In genomic region chr10:98391065-98391464, GRCh38 we compare ENCODE assay signal across 13 cellular contexts. TPM values are rescaled to one million over a fixed set of nuclear protein-coding genes. Genes with fewer than 3 reads are reported as not detected.
DNase-seq lines count a peak whose midpoint lies in the region; ATAC-seq and TF ChIP-seq lines count a peak whose summit lies in the region.
"Had no signal": no experiment of that assay in that cellular context is flagged by ENCODE, and none has a peak within 500 bp of the region (broad histone marks: within the 10 kb centered on the region; RNA-seq: fewer than 3 reads in every experiment).

No MANE protein-coding gene starts in this region.

- H3K9me3 ChIP-seq in naive thymus-derived CD4-positive, alpha-beta T cell (ENCODE audit: control insufficient read depth in 2 of 3, low read length in 3 of 3), result no peaks in the 10 kb centered on the region
- H3K9me3 ChIP-seq: body of pancreas, HAP-1 had no signal

- peaks cover 24% of the 10 kb centered on the region for H3K4me1 Mint-ChIP-seq in activated CD4-positive, alpha-beta T cell treated with anti-CD3 and anti-CD28 coated beads, Interleukin-2, amount 10 ng/mL, durations not matched to agents 7 days and 5 days
- H3K4me1 Mint-ChIP-seq in naive thymus-derived CD4-positive, alpha-beta T cell, result peaks cover 17 to 42% (median 34%) of the 10 kb centered on the region in 7 donors
- H3K4me1 Mint-ChIP-seq in nephron progenitor cell, result peaks cover 26% of the 10 kb centered on the region

- ATAC-seq in HG02852 (IDR thresholded peaks at IDR 0.05; ENCODE audit: unreplicated experiment), result peak; percentile 76
- ATAC-seq in naive thymus-derived CD4-positive, alpha-beta T cell, result peak; percentile 55

- H3K4me1 ChIP-seq in naive thymus-derived CD4-positive, alpha-beta T cell (ENCODE audit: control insufficient read depth in 2 of 2, insufficient read depth in 2 of 2, low read length in 2 of 2), result peaks cover 15 to 25% of the 10 kb centered on the region in 2 donors
- H3K4me1 ChIP-seq: body of pancreas, HAP-1, parathyroid adenoma had no signal

- TF ChIP-seq CTCF in RWPE1 (conservative IDR thresholded peaks at IDR 0.05; ENCODE audit: low read depth), result no peak
- TF ChIP-seq CTCF in nephron progenitor cell (IDR thresholded peaks at IDR 0.05), result no peak

- H3K27ac ChIP-seq in RWPE1, result 0 out of 2 replicates have a peak overlapping the region, but pooled peaks have one; percentile 57
- H3K27ac ChIP-seq in naive thymus-derived CD4-positive, alpha-beta T cell (ENCODE audit: low read depth, low read length), result no peak overlapping the region
- H3K27ac ChIP-seq: body of pancreas, parathyroid adenoma, SK-N-MC had no signal

- no peaks in the 10 kb centered on the region for H3K9me3 Mint-ChIP-seq in activated CD4-positive, alpha-beta T cell treated with anti-CD3 and anti-CD28 coated beads, Interleukin-2, amount 10 ng/mL, durations not matched to agents 7 days and 5 days
- H3K9me3 Mint-ChIP-seq in naive thymus-derived CD4-positive, alpha-beta T cell, result peaks cover 0 to 1% (median 0%) of the 10 kb centered on the region in 11 donors
- no peaks in the 10 kb centered on the region for H3K9me3 Mint-ChIP-seq in nephron progenitor cell

- peak overlapping the region; percentile 40 for H3K4me3 Mint-ChIP-seq in activated CD4-positive, alpha-beta T cell treated with anti-CD3 and anti-CD28 coated beads, Interleukin-2, amount 10 ng/mL, durations not matched to agents 7 days and 5 days
- peak overlapping the region in 9 of 10 donors; percentile 38 to 86 (median 61) for H3K4me3 Mint-ChIP-seq in naive thymus-derived CD4-positive, alpha-beta T cell
- no peak overlapping the region for H3K4me3 Mint-ChIP-seq in nephron progenitor cell

- no peaks in the 10 kb centered on the region for H3K36me3 Mint-ChIP-seq in activated CD4-positive, alpha-beta T cell treated with anti-CD3 and anti-CD28 coated beads, Interleukin-2, amount 10 ng/mL, durations not matched to agents 7 days and 5 days (ENCODE audit: low read depth)
- H3K36me3 Mint-ChIP-seq in naive thymus-derived CD4-positive, alpha-beta T cell, result peaks cover 1 to 37% (median 19%) of the 10 kb centered on the region in 5 donors
- H3K36me3 Mint-ChIP-seq in nephron progenitor cell (ENCODE audit: low read depth), result no peaks in the 10 kb centered on the region

- peak; percentile 10 for DNase-seq in activated CD4-positive, alpha-beta T cell treated with anti-CD3 and anti-CD28 coated beads, Interleukin-2, amount 10 ng/mL, durations not matched to agents 7 days and 5 days
- no peak for DNase-seq in activated CD4-positive, alpha-beta T cell treated with anti-CD3 and anti-CD28 coated beads for 4 hours
- DNase-seq in RWPE1 (ENCODE audit: low spot score), result no peak
- DNase-seq in naive thymus-derived CD4-positive, alpha-beta T cell, result no peak
- no peak for DNase-seq in putamen (ENCODE audit: low spot score)
- DNase-seq in NCI-H2081 treated with DMSO at 0.1 percent for 48 hours (lab: John Stamatoyannopoulos, UW), result no peak
- DNase-seq in nephron progenitor cell, result no peak

- POLR2A ChIA-PET in activated CD4-positive, alpha-beta T cell treated with anti-CD3 and anti-CD28 coated beads, Interleukin-2, amount 10 ng/mL, durations not matched to agents 7 days and 5 days (lab: Charles Lee), result no interaction called here
- POLR2A ChIA-PET in RWPE1 (lab: Yijun Ruan, JAX; ENCODE audit: low non-redundant PET), result no interaction called here
- POLR2A ChIA-PET in naive thymus-derived CD4-positive, alpha-beta T cell (lab: Charles Lee), result no interaction called here

- intact Hi-C loops in naive thymus-derived CD4-positive, alpha-beta T cell (cut with micrococcal nuclease), result no loop called here

- peak overlapping the region; percentile 74 for H3K27ac Mint-ChIP-seq in activated CD4-positive, alpha-beta T cell treated with anti-CD3 and anti-CD28 coated beads, Interleukin-2, amount 10 ng/mL, durations not matched to agents 7 days and 5 days
- no peak overlapping the region for H3K27ac Mint-ChIP-seq in naive thymus-derived CD4-positive, alpha-beta T cell
- H3K27ac Mint-ChIP-seq in nephron progenitor cell, result no peak overlapping the region

- no peak overlapping the region for H3K4me3 ChIP-seq in naive thymus-derived CD4-positive, alpha-beta T cell (ENCODE audit: low read length)
- H3K4me3 ChIP-seq: body of pancreas, HAP-1, lung, SK-N-MC had no signal

- no peaks in the 10 kb centered on the region for H3K27me3 ChIP-seq in naive thymus-derived CD4-positive, alpha-beta T cell (ENCODE audit: control insufficient read depth in 2 of 2, insufficient read depth in 2 of 2, low read length in 2 of 2)
- H3K27me3 ChIP-seq: body of pancreas had no signal

- peaks cover 0 to 23% (median 0%) of the 10 kb centered on the region in 3 experiments for H3K36me3 ChIP-seq in naive thymus-derived CD4-positive, alpha-beta T cell (ENCODE audit: control insufficient read depth in 2 of 3, insufficient read depth in 3 of 3, low read length in 3 of 3)
- H3K36me3 ChIP-seq: HAP-1 had no signal

- CTCF ChIA-PET in activated CD4-positive, alpha-beta T cell treated with anti-CD3 and anti-CD28 coated beads, Interleukin-2, amount 10 ng/mL, durations not matched to agents 7 days and 5 days (lab: Charles Lee), result interaction anchor here (1.0 kb wide), 1 partner anchor 85 kb away, joined by 3 read pairs; no protein-coding TSS in a partner anchor
- CTCF ChIA-PET in RWPE1 (lab: Yijun Ruan, JAX), result no interaction called here
- CTCF ChIA-PET in naive thymus-derived CD4-positive, alpha-beta T cell (lab: Charles Lee), result no interaction called here

- H3K27me3 Mint-ChIP-seq in activated CD4-positive, alpha-beta T cell treated with anti-CD3 and anti-CD28 coated beads, Interleukin-2, amount 10 ng/mL, durations not matched to agents 7 days and 5 days, result no peaks in the 10 kb centered on the region
- no peaks in the 10 kb centered on the region for H3K27me3 Mint-ChIP-seq in naive thymus-derived CD4-positive, alpha-beta T cell
- H3K27me3 Mint-ChIP-seq in nephron progenitor cell (ENCODE audit: low read depth, poor library complexity), result peaks cover 15% of the 10 kb centered on the region

RNA-seq across cellular contexts. Expression of gene PYROXD2, which starts 23.9 kb away (rescaled TPM):
- total RNA-seq in activated CD4-positive, alpha-beta T cell treated with anti-CD3 and anti-CD28 coated beads, Interleukin-2, amount 10 ng/mL, durations not matched to agents 7 days and 5 days, result 1 to 10 TPM; 6.2 to 10.0 TPM
- total RNA-seq in naive thymus-derived CD4-positive, alpha-beta T cell, result 10 to 100 TPM; 11.9 to 37.1 (median 26.9) TPM
- 1 to 10 TPM; 5.6 TPM for polyA plus RNA-seq in naive thymus-derived CD4-positive, alpha-beta T cell

RNA-seq across cellular contexts. Expression of gene HPS1, which starts 55.7 kb away (rescaled TPM):
- total RNA-seq in activated CD4-positive, alpha-beta T cell treated with anti-CD3 and anti-CD28 coated beads, Interleukin-2, amount 10 ng/mL, durations not matched to agents 7 days and 5 days, result 100 to 1,000 TPM in 1 of 2 experiments, 10 to 100 TPM in 1; 95.5 to 102 TPM
- 100 to 1,000 TPM in 2 of 5 experiments, 10 to 100 TPM in 3; 68.5 to 107 (median 90.9) TPM for total RNA-seq in naive thymus-derived CD4-positive, alpha-beta T cell
- 10 to 100 TPM; 54.3 to 70.8 TPM for polyA plus RNA-seq in naive thymus-derived CD4-positive, alpha-beta T cell
